ENCODE assay signal across 8 cellular contexts in genomic region chr1:7669559-7670208, GRCh38.
A peak's percentile ranks its signal among the peaks of the same experiment; 100 is the strongest.
DNase-seq lines count a peak whose midpoint lies in the region; ATAC-seq and TF ChIP-seq lines count a peak whose summit lies in the region.

No MANE protein-coding gene starts in this region.

- peaks cover 7% of the 10 kb centered on the region for H3K27me3 Mint-ChIP-seq in activated T-cell treated with anti-CD3 and anti-CD28 coated beads, Interleukin-2, amount 50 U/mL, for 4 hours (ENCODE audit: low read depth)

- H3K36me3 ChIP-seq in OCI-LY3 (replicated peaks; ENCODE audit: low read depth, low read length) (no peaks in the 10 kb centered on the region), neural cell (ENCODE audit: insufficient read depth, low read length) (no peaks in the 10 kb centered on the region)

- H3K4me2 ChIP-seq in OCI-LY3 (ENCODE audit: low read length) (peak overlapping the region; percentile 26), neural cell (ENCODE audit: low read length) (peak overlapping the region; percentile 57)

- peaks cover 3% of the 10 kb centered on the region for H3K4me1 Mint-ChIP-seq in activated T-cell treated with anti-CD3 and anti-CD28 coated beads, Interleukin-2, amount 50 U/mL, for 4 hours (ENCODE audit: low read depth)

- no peaks in the 10 kb centered on the region for H3K4me1 ChIP-seq in OCI-LY3 (ENCODE audit: low read length)

- no peak overlapping the region for H3K9ac ChIP-seq in OCI-LY3 (ENCODE audit: low read length)
- peak overlapping the region; percentile 95 for H3K9ac ChIP-seq in neural cell (ENCODE audit: low read length)

- no peaks in the 10 kb centered on the region for H3K9me3 ChIP-seq in OCI-LY3 (ENCODE audit: insufficient read depth, low read length)
- no peaks in the 10 kb centered on the region for H3K9me3 ChIP-seq in neural cell (ENCODE audit: low read length)

- DNase-seq in Ammon's horn (ENCODE audit: low spot score) = peak; percentile 84
- peak; percentile 38 for DNase-seq in H4 (ENCODE audit: low spot score)
- DNase-seq in activated T-cell treated with anti-CD3 and anti-CD28 coated beads, Interleukin-2, amount 50 U/mL, for 4 hours = peak; percentile 51
- peak; percentile 25 for DNase-seq in fibroblast of the aortic adventitia (ENCODE audit: low read depth)

- peaks cover 20% of the 10 kb centered on the region for H3F3A ChIP-seq in neural cell (ENCODE audit: insufficient read depth, low read length, poor library complexity, severe bottlenecking)

- no peaks in the 10 kb centered on the region for H3K36me3 Mint-ChIP-seq in activated T-cell treated with anti-CD3 and anti-CD28 coated beads, Interleukin-2, amount 50 U/mL, for 4 hours (ENCODE audit: insufficient read depth)

- no peak for TF ChIP-seq EP300 in neural cell (conservative IDR thresholded peaks at IDR 0.05; ENCODE audit: poor library complexity, severe bottlenecking)

- peak; percentile 73 to 77 for ATAC-seq in activated T-cell treated with anti-CD3 and anti-CD28 coated beads, Interleukin-2, amount 50 U/mL, for 4 hours
- ATAC-seq in GM18868 (IDR thresholded peaks at IDR 0.05; ENCODE audit: unreplicated experiment) = no peak

- no peak overlapping the region for H3K27ac ChIP-seq in OCI-LY3 (ENCODE audit: low read length)
- peak overlapping the region; percentile 100 for H3K27ac ChIP-seq in neural cell (ENCODE audit: low read length)
- H3K27ac ChIP-seq in temporal lobe (ENCODE audit: low read depth, low read length) = peak overlapping the region; percentile 99

- H3K9me2 ChIP-seq in neural cell (ENCODE audit: insufficient read depth, low read length) = no peaks in the 10 kb centered on the region

- H2AFZ ChIP-seq in OCI-LY3 (ENCODE audit: low read depth, low read length) = no peak overlapping the region
- H2AFZ ChIP-seq in neural cell (ENCODE audit: low read depth, low read length) = no peak overlapping the region

- TF ChIP-seq RAD21 in neural cell (conservative IDR thresholded peaks at IDR 0.05) = peak; percentile 82

- TF ChIP-seq CTCF in OCI-LY3 (IDR thresholded peaks at IDR 0.05; ENCODE audit: low read depth, low read length) (peak; percentile 63), fibroblast of the aortic adventitia (IDR thresholded peaks at IDR 0.05; ENCODE audit: insufficient read depth, low read length) (peak; percentile 83), neural cell (IDR thresholded peaks at IDR 0.05; ENCODE audit: poor library complexity, severe bottlenecking) (peak; percentile 87)

- no peak overlapping the region for H3K4me3 ChIP-seq in OCI-LY3 (ENCODE audit: low read length)
- no peak overlapping the region for H3K4me3 ChIP-seq in fibroblast of the aortic adventitia (ENCODE audit: low read depth, low read length)
- H3K4me3 ChIP-seq in neural cell (ENCODE audit: low read length) = peak overlapping the region; percentile 60

- H4K20me1 ChIP-seq in OCI-LY3 (ENCODE audit: insufficient read depth, low read length) (no peaks in the 10 kb centered on the region), neural cell (ENCODE audit: insufficient read depth) (no peaks in the 10 kb centered on the region)

- no peaks in the 10 kb centered on the region for H3K79me2 ChIP-seq in OCI-LY3 (ENCODE audit: low read length)
- no peaks in the 10 kb centered on the region for H3K79me2 ChIP-seq in neural cell (replicated peaks; ENCODE audit: insufficient read depth, low read length)

- H3K9me3 Mint-ChIP-seq in activated T-cell treated with anti-CD3 and anti-CD28 coated beads, Interleukin-2, amount 50 U/mL, for 4 hours = no peaks in the 10 kb centered on the region

- H3K4me3 Mint-ChIP-seq in activated T-cell treated with anti-CD3 and anti-CD28 coated beads, Interleukin-2, amount 50 U/mL, for 4 hours = no peak overlapping the region

- H3K27me3 ChIP-seq in OCI-LY3 (ENCODE audit: low read depth, low read length) (no peaks in the 10 kb centered on the region), neural cell (ENCODE audit: insufficient read depth, low read depth, low read length) (no peaks in the 10 kb centered on the region)

TF ChIP-seq in neural cell, 6 proteins besides CTCF, POLR2A, EP300 and RAD21:
- TF ChIP-seq REST (IDR thresholded peaks at IDR 0.05; ENCODE audit: borderline replicate concordance) (no peak), TAF1 (IDR thresholded peaks at IDR 0.05; ENCODE audit: low read depth) (no peak), MXI1 (conservative IDR thresholded peaks at IDR 0.05; ENCODE audit: poor library complexity, severe bottlenecking) (no peak), POLR2AphosphoS5 (IDR thresholded peaks at IDR 0.05) (peak; percentile 8), SMC3 (conservative IDR thresholded peaks at IDR 0.05; ENCODE audit: poor library complexity) (peak; percentile 72), EZH2 (IDR thresholded peaks at IDR 0.05; ENCODE audit: borderline replicate concordance, insufficient read depth, low read length, poor library complexity, severe bottlenecking) (no peak)
TF ChIP-seq in neural cell: peak in this region for 2.

Comparison
In these comparisons a context has a peak if more than half of its experiments do, and no peak if none do; other contexts are left out.
1. DNase-seq: peak in every context shown above with its lines; median percentile 84 in Ammon's horn; 51 in activated T-cell treated with anti-CD3 and anti-CD28 coated beads, Interleukin-2, amount 50 U/mL, for 4 hours; 38 in H4; 25 in fibroblast of the aortic adventitia.